In genomic region chr9:123414226-123414625, GRCh38 we compare ENCODE assay signal across 26 cellular contexts. TPM values are rescaled to one million over a fixed set of nuclear protein-coding genes. Genes with fewer than 3 reads are reported as not detected.
DNase-seq lines count a peak whose midpoint lies in the region; ATAC-seq, FAIRE-seq and TF ChIP-seq lines count a peak whose summit lies in the region.
"Had no signal": no experiment of that assay in that cellular context is flagged by ENCODE, and none has a peak within 500 bp of the region (broad histone marks: within the 10 kb centered on the region; RNA-seq: fewer than 3 reads in every experiment).

No MANE protein-coding gene starts in this region.

- H3K23me2 ChIP-seq in H9 (ENCODE audit: insufficient read length, low read depth, low read length, poor library complexity, severe bottlenecking) = no peaks in the 10 kb centered on the region

- POLR2A ChIA-PET in GM12878 (lab: Charles Lee) (no interaction called here), GM10248 (lab: Yijun Ruan, JAX) (no interaction called here)

- no peak for TF ChIP-seq RAD21 in GM12878 (IDR thresholded peaks at IDR 0.05; ENCODE audit: insufficient read depth, low read depth, low read length)

- no peaks in the 10 kb centered on the region for H3K27me3 ChIP-seq in BLaER1
- H3K27me3 ChIP-seq in GM12878 (replicated peaks in 1 of 2; ENCODE audit: control insufficient read depth in 2 of 2, insufficient read depth in 2 of 2, low read length in 1 of 2) = no peaks in the 10 kb centered on the region
- no peaks in the 10 kb centered on the region for H3K27me3 ChIP-seq in spleen (replicated peaks in 1 of 7)
- H3K27me3 ChIP-seq in H9 (ENCODE audit: insufficient read depth, low read length) = no peaks in the 10 kb centered on the region
- H3K27me3 ChIP-seq: BE2C had no signal

- H3K4ac ChIP-seq in H9 (ENCODE audit: low read depth, low read length) = no peak overlapping the region

- H3K4me3 ChIP-seq in BLaER1 (no peak overlapping the region), GM12878 (no peak overlapping the region), mucosa of descending colon (no peak overlapping the region), spleen (no peak overlapping the region)
- H3K4me3 ChIP-seq: A549, GM23248, HAP-1 had no signal

- H3K4me2 ChIP-seq in BLaER1 = peak overlapping the region; percentile 82; the same call in 1 of the 2 replicates
- no peak overlapping the region for H3K4me2 ChIP-seq in GM12878 (ENCODE audit: control insufficient read depth, insufficient read depth)
- H3K4me2 ChIP-seq in H9 (ENCODE audit: insufficient read depth, insufficient read length, low read length) = no peak overlapping the region
- H3K4me2 ChIP-seq: A549 had no signal

- H3T11ph ChIP-seq in H9 (ENCODE audit: low read length) = no peak overlapping the region

- no peaks in the 10 kb centered on the region; a peak in 1 of 5 replicates for H3K9me3 Mint-ChIP-seq in H9
- H3K9me3 Mint-ChIP-seq: HFFc6 had no signal

- no peak overlapping the region; a peak in 1 of 7 replicates for H3K27ac Mint-ChIP-seq in H9
- H3K27ac Mint-ChIP-seq: CD4-positive, alpha-beta memory T cell; HFFc6 had no signal

- no peak overlapping the region for H4K8ac ChIP-seq in H9 (replicated peaks; ENCODE audit: insufficient read length, low read depth, low read length)

- peaks cover 14% of the 10 kb centered on the region; the same call in 1 of the 2 replicates for H3K36me3 ChIP-seq in BLaER1
- peaks cover 0 to 3% of the 10 kb centered on the region in 2 experiments; a peak in 1 of 4 replicates for H3K36me3 ChIP-seq in GM12878 (ENCODE audit: control insufficient read depth in 2 of 2, insufficient read depth in 2 of 2, low read length in 1 of 2)
- H3K36me3 ChIP-seq in mucosa of descending colon (ENCODE audit: low read depth) = no peaks in the 10 kb centered on the region
- H3K36me3 ChIP-seq in spleen = peaks cover 0 to 82% (median 11%) of the 10 kb centered on the region in 6 donors
- H3K36me3 ChIP-seq: BE2C, HAP-1 had no signal

- H2AFZ ChIP-seq in GM12878 (ENCODE audit: control insufficient read depth, low read depth, low read length) (no peak overlapping the region), H9 (ENCODE audit: low read length) (no peak overlapping the region)
- H2AFZ ChIP-seq: GM23248 had no signal

- H3K9ac ChIP-seq in BLaER1 = no peak overlapping the region
- no peak overlapping the region for H3K9ac ChIP-seq in GM12878 (ENCODE audit: control insufficient read depth, insufficient read depth, low read length)
- H3K9ac ChIP-seq in H9 (ENCODE audit: extremely low read depth, insufficient read length, low read length) = no peak overlapping the region
- H3K9ac ChIP-seq: GM23248 had no signal

- no peaks in the 10 kb centered on the region; the same call in 1 of the 2 replicates for H3K27me3 Mint-ChIP-seq in H9 (ENCODE audit: low read depth)
- H3K27me3 Mint-ChIP-seq: CD4-positive, alpha-beta memory T cell had no signal

- no peak overlapping the region for H3K14ac ChIP-seq in H9 (ENCODE audit: insufficient read depth, low read length)

- no peak for DNase-seq in GM12878 (ENCODE audit: low read depth, low spot score)
- DNase-seq in mucosa of descending colon = peak in 2 of 3 donors; percentile 1 to 3
- peak; percentile 22 for DNase-seq in spleen
- DNase-seq in H9 = no peak
- DNase-seq in GM10248 (ENCODE audit: extremely low spot score) = no peak
- DNase-seq: 8988T; ACHN; AML-193; BE2C; C1 segment of cervical spinal cord; Calu3; CD4-positive, alpha-beta memory T cell; COR-L47; DMS53; DND-41; HFFc6 had no signal

- no peak overlapping the region for H2BK120ac ChIP-seq in H9 (ENCODE audit: low read depth, low read length, poor library complexity, severe bottlenecking)

- in situ Hi-C loops in GM12878 (cut with MboI) = no loop called here

- H3K79me1 ChIP-seq in H9 (ENCODE audit: insufficient read depth, low read depth, low read length, poor library complexity, severe bottlenecking) = no peaks in the 10 kb centered on the region

- no peak overlapping the region for H3K4me3 Mint-ChIP-seq in H9
- H3K4me3 Mint-ChIP-seq: CD4-positive, alpha-beta memory T cell; HFFc6 had no signal

- H3K9me3 ChIP-seq in BLaER1 (no peaks in the 10 kb centered on the region), GM12878 (replicated peaks; ENCODE audit: control insufficient read depth, insufficient read depth, low read length) (no peaks in the 10 kb centered on the region), mucosa of descending colon (no peaks in the 10 kb centered on the region), spleen (no peaks in the 10 kb centered on the region), H9 (ENCODE audit: control insufficient read depth, low read depth, low read length) (no peaks in the 10 kb centered on the region)
- H3K9me3 ChIP-seq: A549, BE2C, HAP-1 had no signal

- H4K20me1 ChIP-seq in BLaER1 = peaks cover 28% of the 10 kb centered on the region
- no peaks in the 10 kb centered on the region; the same call in 1 of the 2 replicates for H4K20me1 ChIP-seq in GM12878 (ENCODE audit: control insufficient read depth, insufficient read depth)
- H4K20me1 ChIP-seq in H9 (ENCODE audit: control insufficient read depth, insufficient read depth, insufficient read length) = no peaks in the 10 kb centered on the region

- no peak overlapping the region for H2BK15ac ChIP-seq in H9 (ENCODE audit: low read depth, low read length)

- H4K91ac ChIP-seq in H9 (ENCODE audit: insufficient read length, low read depth, low read length) = no peak overlapping the region

- TSS peak; percentile 12 for BruUV-seq in GM12878 (replicated peaks; lab: Mats Ljungman, UMichigan)

- no peak overlapping the region for H2BK12ac ChIP-seq in H9 (ENCODE audit: insufficient read length, low read depth, low read length)

- CTCF ChIA-PET in GM12878 (lab: Yijun Ruan, JAX) = interaction anchor here (0.5 kb wide), 1 partner anchor 452 kb away, joined by 3 read pairs; no protein-coding TSS in a partner anchor
- CTCF ChIA-PET in GM10248 (lab: Yijun Ruan, JAX) = no interaction called here

- H3K79me2 ChIP-seq in GM12878 (ENCODE audit: control insufficient read depth, insufficient read depth, low read length) = no peaks in the 10 kb centered on the region
- H3K79me2 ChIP-seq in H9 (ENCODE audit: insufficient read depth, low read length) = no peaks in the 10 kb centered on the region

- SMC1A ChIA-PET in GM12878 (lab: Charles Lee; ENCODE audit: uncharacterized antibody, unreplicated experiment) = no interaction called here

- FAIRE-seq in GM12878 (lab: Jason Lieb, UNC) = no peak
- FAIRE-seq: A549, G401.6, GM12891, GM18507, GM19239 had no signal

- H3K23ac ChIP-seq in H9 (ENCODE audit: insufficient read length, low read depth, low read length) = no peak overlapping the region

- WGBS in GM12878 (ENCODE audit: insufficient coverage, insufficient replicate concordance, low lambda C conversion rate, missing lambda C conversion rate) = 85% methylated on average over 7 of the region's 7 CpGs
- 95 to 98% (median 96%) methylated on average over 7 of the region's 7 CpGs for WGBS in spleen, 5 donors
- WGBS in H9 (ENCODE audit: extremely low coverage, insufficient read length, low lambda C conversion rate) = no CpG with 5 or more reads among the region's 7 CpGs

- no peak for TF ChIP-seq POLR2A in GM12878 (IDR thresholded peaks at IDR 0.05; ENCODE audit: low read depth, low read length)
- TF ChIP-seq POLR2A in spleen (IDR thresholded peaks at IDR 0.05) = no peak

- no peak overlapping the region for H2BK20ac ChIP-seq in H9 (ENCODE audit: low read depth, low read length, poor library complexity, severe bottlenecking)

- H2AK5ac ChIP-seq in H9 (ENCODE audit: insufficient read length, low read length) = no peak overlapping the region

- peaks cover 11 to 29% of the 10 kb centered on the region in 2 experiments for H3K4me1 Mint-ChIP-seq in H9
- H3K4me1 Mint-ChIP-seq: CD4-positive, alpha-beta memory T cell had no signal

- TF ChIP-seq EP300 in GM12878 (IDR thresholded peaks at IDR 0.05; ENCODE audit: borderline replicate concordance in 1 of 2, control insufficient read depth in 1 of 2, low read depth in 2 of 2, low read length in 2 of 2) = no peak

- H2BK5ac ChIP-seq in H9 (ENCODE audit: insufficient read length, low read length) = no peak overlapping the region

- H3K56ac ChIP-seq in H9 (ENCODE audit: insufficient read length, low read depth, low read length) = no peak overlapping the region

- no peak overlapping the region for H3K18ac ChIP-seq in H9 (ENCODE audit: insufficient read length, low read depth, low read length)

- H3K4me1 ChIP-seq in BLaER1 (peaks cover 15% of the 10 kb centered on the region), GM12878 (ENCODE audit: control insufficient read depth, insufficient read depth, low read length) (no peaks in the 10 kb centered on the region), mucosa of descending colon (ENCODE audit: low read depth) (no peaks in the 10 kb centered on the region), spleen (no peaks in the 10 kb centered on the region), H9 (ENCODE audit: insufficient read depth, low read length) (0 out of 2 replicates have a peak, but pooled peaks cover 4% of the 10 kb centered on the region)
- H3K4me1 ChIP-seq: A549, BE2C, HAP-1 had no signal

- intact Hi-C loops in GM12878 (cut with micrococcal nuclease; ENCODE audit: unreplicated experiment) = no loop called here
- intact Hi-C loops in mucosa of descending colon (cut with DNase I, micrococcal nuclease) = no loop called here
- intact Hi-C loops in spleen (cut with DNase I; ENCODE audit: low total_unique reads) = no loop called here

- H3K36me3 Mint-ChIP-seq in H9 (ENCODE audit: insufficient read depth in 1 of 3, low read depth in 3 of 3) = no peaks in the 10 kb centered on the region; a peak in 3 of 7 replicates

- ATAC-seq in GM12878 (no peak), mucosa of descending colon (no peak), GM18867 (IDR thresholded peaks at IDR 0.05; ENCODE audit: unreplicated experiment) (no peak)
- ATAC-seq: A549 had no signal

- no peak overlapping the region for H4K5ac ChIP-seq in H9 (ENCODE audit: insufficient read length, low read depth, low read length)

- RAD21 ChIA-PET in GM12878 (lab: Charles Lee; ENCODE audit: unreplicated experiment) = no interaction called here

- TF ChIP-seq CTCF in GM12878 (IDR thresholded peaks at IDR 0.05 in 2 of 3, conservative IDR thresholded peaks at IDR 0.05 in 1 of 3; ENCODE audit: control insufficient read depth in 2 of 3, extremely low read depth in 1 of 3, insufficient read depth in 1 of 3, low read depth in 3 of 3, low read length in 3 of 3) (no peak), mucosa of descending colon (IDR thresholded peaks at IDR 0.05) (no peak), spleen (IDR thresholded peaks at IDR 0.05 in 8 of 11, conservative IDR thresholded peaks at IDR 0.05 in 3 of 11) (no peak), H9 (conservative IDR thresholded peaks at IDR 0.05) (no peak), GM10248 (IDR thresholded peaks at IDR 0.05; ENCODE audit: control extremely low read depth, extremely low read depth, low read depth, missing control alignments) (no peak)

- H3K27ac ChIP-seq in BLaER1 = no peak overlapping the region
- H3K27ac ChIP-seq in GM12878 (ENCODE audit: control insufficient read depth, insufficient read depth) = no peak overlapping the region
- no peak overlapping the region for H3K27ac ChIP-seq in spleen
- no peak overlapping the region for H3K27ac ChIP-seq in H9 (ENCODE audit: insufficient read length, low read depth, low read length)
- H3K27ac ChIP-seq: A549, GM23248 had no signal

RNA-seq across cellular contexts. Expression of gene CRB2, which starts 58.2 kb away (rescaled TPM):
- 0.51 and 1.2 TPM in 2 replicates for total RNA-seq in GM12878 (2013; cell fraction: nucleolus; rRNA removed)
- total RNA-seq in GM12878 (2014; rRNA removed) (0.23 and 0.33 TPM in 2 replicates), GM12878 (2014; rRNA removed; fragmentation: Illumina TruSeq; extraction: Trizol) (0.27 and 0.28 TPM in 2 replicates), GM12878 (2021) (0.69 and 0.80 TPM in 2 replicates), mucosa of descending colon (1 to 10 TPM in 2 of 3 donors, under 1 TPM in 1; 0.47 to 3.7 (median 1.1) TPM), spleen (1 to 10 TPM in 6 of 7 donors, under 1 TPM in 1; 0.34 to 3.0 (median 2.2) TPM), H9 (2021) (2.9 and 3.6 TPM in 2 replicates)
- 0.16 TPM for polyA plus RNA-seq in GM12878 (2011; ENCODE audit: low read depth)
- polyA plus RNA-seq in GM12878 (2011; rRNA removed) (0.01 TPM in 2 replicates), GM12878 (2014; fragmentation: Illumina TruSeq; extraction: Trizol) (0.08 and 0.10 TPM in 2 replicates), GM12878 (2014; fragmentation: Nextera tagmentation; extraction: Ambion mirVana) (not detected), GM12878 (2014; rRNA removed) (0.38 and 0.47 TPM in 2 replicates), GM12878 (2016; fragmentation: Nextera tagmentation; extraction: Ambion mirVana) (under 1 TPM in 1 of 2 experiments, not detected in 1; 0.15 TPM), spleen (1 to 10 TPM in 1 of 3 donors, under 1 TPM in 2; 0.42 to 1.2 (median 0.52) TPM)
- polyA plus RNA-seq in GM12878 (2011; cell fraction: cytosol; rRNA removed) = 0.04 and 0.08 TPM in 2 replicates
- 0.25 and 0.26 TPM in 2 replicates for polyA plus RNA-seq in GM12878 (2011; cell fraction: nucleus; rRNA removed)
- 0.48 and 0.51 TPM in 2 replicates for polyA plus RNA-seq in GM12878 (2012)
- polyA minus RNA-seq in GM12878 (2011; rRNA and poly(A)+ RNA removed) = 0.07 and 0.10 TPM in 2 replicates
- not detected in 2 replicates for polyA minus RNA-seq in GM12878 (2011; cell fraction: cytosol; rRNA and poly(A)+ RNA removed)
- polyA minus RNA-seq in GM12878 (2011; cell fraction: nucleus; rRNA and poly(A)+ RNA removed) = 0.10 and 0.12 TPM in 2 replicates
- total RNA-seq: Calu3; CD4-positive, alpha-beta memory T cell; GM23248; H4; HFFc6 had no signal
- polyA plus RNA-seq: CD4-positive, alpha-beta memory T cell; GM23248 had no signal

Comparison
In these comparisons a context has a peak if more than half of its experiments do, and no peak if none do; other contexts are left out.
1. DNase-seq: peak in mucosa of descending colon (2 of 3) and spleen (single experiment); none in GM12878 (single experiment), H9 (single experiment) and GM10248 (single experiment).